ENCODE assay signal across 10 cellular contexts in the genomic region with DNA sequence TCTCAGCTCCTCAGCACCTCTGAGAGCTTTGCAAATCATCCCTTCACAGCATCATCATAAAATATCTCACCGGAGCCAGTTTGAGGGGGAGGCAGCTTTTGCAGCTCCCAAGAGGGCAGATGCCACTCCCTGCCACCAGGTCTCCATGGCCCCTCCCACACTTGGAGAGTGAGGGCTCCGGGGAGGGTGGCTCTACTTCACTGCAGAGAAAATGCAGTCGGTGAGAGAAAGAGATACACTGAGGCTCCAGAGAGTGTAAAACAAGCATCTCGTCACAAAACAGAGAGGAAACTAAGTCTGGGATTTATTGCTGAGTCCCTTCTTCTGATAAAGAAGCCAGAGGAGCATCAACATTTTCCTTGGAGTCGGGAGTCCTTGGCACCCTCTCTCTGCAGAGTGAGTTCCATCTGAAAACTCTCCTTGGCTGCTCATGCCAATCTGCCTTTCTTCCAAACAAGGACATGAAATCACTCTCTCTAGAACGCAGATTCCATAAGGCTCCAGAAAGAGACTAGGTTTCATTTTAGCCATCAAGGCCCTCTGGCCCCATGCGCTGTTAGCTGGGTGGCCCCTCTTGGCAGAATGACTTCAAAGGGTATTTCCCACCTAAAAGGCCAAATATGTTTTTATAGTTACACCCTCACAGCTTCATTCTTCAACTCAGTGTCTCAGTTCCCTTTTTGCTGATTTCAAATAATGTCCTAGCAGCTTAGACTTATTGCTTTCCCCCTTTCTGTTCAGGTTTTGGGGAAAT.
DNase-seq lines count a peak whose midpoint lies in the region; ATAC-seq, FAIRE-seq and TF ChIP-seq lines count a peak whose summit lies in the region.
"Had no signal": no experiment of that assay in that cellular context is flagged by ENCODE, and none has a peak within 500 bp of the region (broad histone marks: within the 10 kb centered on the region; RNA-seq: fewer than 3 reads in every experiment).

No MANE protein-coding gene starts in this region.

- H2BK120ac ChIP-seq in mesenchymal stem cell (ENCODE audit: low read depth, low read length), result no peak overlapping the region

- H3F3A ChIP-seq in MM.1S (ENCODE audit: insufficient read depth, low read length) (no peaks in the 10 kb centered on the region), GM23248 (ENCODE audit: insufficient read depth) (no peaks in the 10 kb centered on the region)

- intact Hi-C loops in kidney (cut with DNase I), result no loop called here

- peak overlapping the region in 4 of 11 experiments; percentile 8 to 49 (median 34); a peak in 7 of 22 replicates for H3K9ac ChIP-seq in BLaER1 treated with 17β-estradiol and CSF1 and Interleukin-3, amounts not matched to agents 10 nM and 100 nM
- H3K9ac ChIP-seq in MM.1S (ENCODE audit: low read length) (no peak overlapping the region), mesenchymal stem cell (ENCODE audit: low read length) (no peak overlapping the region), GM23248 (no peak overlapping the region), kidney (ENCODE audit: low read length in 2 of 2) (no peak overlapping the region)

- WGBS in mesenchymal stem cell, result 67% methylated on average over 7 of the region's 7 CpGs
- 4 to 5% methylated on average over 7 of the region's 7 CpGs for WGBS in GM23248 (ENCODE audit: low coverage in 1 of 2, low lambda C conversion rate in 2 of 2, missing lambda C conversion rate in 2 of 2), 2 experiments

- peak; percentile 42 for ATAC-seq in GM19043 (IDR thresholded peaks at IDR 0.05; ENCODE audit: low read depth, unreplicated experiment)
- peak; percentile 57 for ATAC-seq in HG02763 (IDR thresholded peaks at IDR 0.05; ENCODE audit: unreplicated experiment)
- ATAC-seq: activated CD8-positive, alpha-beta memory T cell treated with anti-CD3 and anti-CD28 coated beads, Interleukin-2, amount 10 ng/mL, durations not matched to agents 7 days and 5 days had no signal

- no peak overlapping the region for H4K91ac ChIP-seq in mesenchymal stem cell (ENCODE audit: low read length)

- no peaks in the 10 kb centered on the region; a peak in 1 of 22 replicates for H3K36me3 ChIP-seq in BLaER1 treated with 17β-estradiol and CSF1 and Interleukin-3, amounts not matched to agents 10 nM and 100 nM
- H3K36me3 ChIP-seq in MM.1S (replicated peaks; ENCODE audit: insufficient read depth, low read length), result no peaks in the 10 kb centered on the region
- no peaks in the 10 kb centered on the region for H3K36me3 ChIP-seq in mesenchymal stem cell (ENCODE audit: control insufficient read depth in 1 of 2, insufficient read depth in 2 of 2, low read depth in 1 of 2, low read length in 2 of 2)
- no peaks in the 10 kb centered on the region for H3K36me3 ChIP-seq in GM23248 (ENCODE audit: low read depth)
- no peaks in the 10 kb centered on the region for H3K36me3 ChIP-seq in kidney (ENCODE audit: control insufficient read depth in 1 of 2, insufficient read depth in 2 of 2, low read length in 2 of 2)

- no peak overlapping the region for H2BK12ac ChIP-seq in mesenchymal stem cell (ENCODE audit: low read length in 2 of 2)

- no peak overlapping the region for H3K4ac ChIP-seq in mesenchymal stem cell (ENCODE audit: low read depth in 1 of 2, low read length in 2 of 2)

- no peak overlapping the region for H3K14ac ChIP-seq in mesenchymal stem cell (ENCODE audit: low read length in 2 of 2)

- H2BK5ac ChIP-seq in mesenchymal stem cell (ENCODE audit: low read depth, low read length, poor library complexity, severe bottlenecking), result no peak overlapping the region

- H4K20me1 ChIP-seq in BLaER1 treated with 17β-estradiol and CSF1 and Interleukin-3, amounts not matched to agents 10 nM and 100 nM, result no peaks in the 10 kb centered on the region
- H4K20me1 ChIP-seq in MM.1S (ENCODE audit: insufficient read depth, low read length) (no peaks in the 10 kb centered on the region), GM23248 (ENCODE audit: insufficient read depth) (no peaks in the 10 kb centered on the region)

- no peak for FAIRE-seq in kidney (lab: Jason Lieb, UNC)

- peaks cover 29 to 98% (median 49%) of the 10 kb centered on the region in 10 experiments for H3K4me1 ChIP-seq in BLaER1 treated with 17β-estradiol and CSF1 and Interleukin-3, amounts not matched to agents 10 nM and 100 nM
- H3K4me1 ChIP-seq in MM.1S (ENCODE audit: low read length), result peaks cover 19% of the 10 kb centered on the region
- no peaks in the 10 kb centered on the region for H3K4me1 ChIP-seq in mesenchymal stem cell (ENCODE audit: control insufficient read depth, insufficient read depth, low read depth, low read length)
- no peaks in the 10 kb centered on the region for H3K4me1 ChIP-seq in GM23248 (ENCODE audit: insufficient read depth)
- H3K4me1 ChIP-seq in kidney (ENCODE audit: control insufficient read depth in 1 of 2, insufficient read depth in 1 of 2, low read depth in 1 of 2, low read length in 2 of 2), result no peaks in the 10 kb centered on the region

- H3K79me2 ChIP-seq in MM.1S (ENCODE audit: low read length) (no peaks in the 10 kb centered on the region), GM23248 (ENCODE audit: insufficient read depth) (no peaks in the 10 kb centered on the region)

- TF ChIP-seq CTCF in MM.1S (IDR thresholded peaks at IDR 0.05; ENCODE audit: low read length) (no peak), kidney (IDR thresholded peaks at IDR 0.05; ENCODE audit: borderline replicate concordance, extremely low read depth, insufficient read depth) (no peak)

- H3K18ac ChIP-seq in mesenchymal stem cell (ENCODE audit: low read depth in 1 of 2, low read length in 2 of 2), result no peak overlapping the region

- in situ Hi-C loops in GM23248 (cut with MboI), result no loop called here

- H3K9me2 ChIP-seq in MM.1S (replicated peaks; ENCODE audit: insufficient read depth, low read length) (no peaks in the 10 kb centered on the region), GM23248 (ENCODE audit: insufficient read depth) (0 out of 2 replicates have a peak, but pooled peaks cover 2% of the 10 kb centered on the region)

- H3K27me3 ChIP-seq in BLaER1 treated with 17β-estradiol and CSF1 and Interleukin-3, amounts not matched to agents 10 nM and 100 nM, result no peaks in the 10 kb centered on the region
- H3K27me3 ChIP-seq in MM.1S (replicated peaks; ENCODE audit: insufficient read depth, low read length), result no peaks in the 10 kb centered on the region
- H3K27me3 ChIP-seq in mesenchymal stem cell (ENCODE audit: control insufficient read depth in 1 of 2, insufficient read depth in 1 of 2, low read length in 2 of 2), result peaks cover 0 to 3% of the 10 kb centered on the region in 2 experiments
- H3K27me3 ChIP-seq in GM23248 (replicated peaks; ENCODE audit: insufficient read depth), result no peaks in the 10 kb centered on the region

- H3K9me3 ChIP-seq in BLaER1 treated with 17β-estradiol and CSF1 and Interleukin-3, amounts not matched to agents 10 nM and 100 nM (replicated peaks in 1 of 11), result peaks cover 0 to 5% (median 0%) of the 10 kb centered on the region in 11 experiments; a peak in 2 of 22 replicates
- H3K9me3 ChIP-seq in MM.1S (replicated peaks; ENCODE audit: insufficient read depth, low read length) (no peaks in the 10 kb centered on the region), mesenchymal stem cell (ENCODE audit: control insufficient read depth, low read length) (no peaks in the 10 kb centered on the region), GM23248 (ENCODE audit: low read depth) (no peaks in the 10 kb centered on the region), kidney (ENCODE audit: control insufficient read depth in 1 of 2, low read length in 2 of 2) (no peaks in the 10 kb centered on the region)

- H2AK5ac ChIP-seq in mesenchymal stem cell (ENCODE audit: low read length, severe bottlenecking), result no peak overlapping the region

- peak overlapping the region; percentile 8 to 86 (median 48); a peak in 19 of 22 replicates for H3K4me2 ChIP-seq in BLaER1 treated with 17β-estradiol and CSF1 and Interleukin-3, amounts not matched to agents 10 nM and 100 nM
- H3K4me2 ChIP-seq in MM.1S (ENCODE audit: low read depth, low read length) (peak overlapping the region; percentile 45; the same call in 1 of the 2 replicates), mesenchymal stem cell (ENCODE audit: low read length, poor library complexity, severe bottlenecking) (no peak overlapping the region), GM23248 (ENCODE audit: unreplicated experiment) (no peak overlapping the region)

- no peak overlapping the region for H4K8ac ChIP-seq in mesenchymal stem cell (ENCODE audit: low read length)

- H3K79me1 ChIP-seq in mesenchymal stem cell (replicated peaks; ENCODE audit: low read length, poor library complexity, severe bottlenecking), result no peaks in the 10 kb centered on the region

- no peak overlapping the region for H3K23ac ChIP-seq in mesenchymal stem cell (ENCODE audit: low read length in 2 of 2)

- DNase-seq in MM.1S, result no peak
- no peak for DNase-seq in mesenchymal stem cell
- DNase-seq in NCI-H1105 treated with DMSO at 0.1 percent for 48 hours (lab: John Stamatoyannopoulos, UW), result no peak
- no peak for DNase-seq in GM23248
- no peak for DNase-seq in kidney
- DNase-seq: activated CD8-positive, alpha-beta memory T cell treated with anti-CD3 and anti-CD28 coated beads, Interleukin-2, amount 10 ng/mL, durations not matched to agents 7 days and 5 days had no signal

- H3K27ac ChIP-seq in BLaER1 treated with 17β-estradiol and CSF1 and Interleukin-3, amounts not matched to agents 10 nM and 100 nM, result peak overlapping the region in 6 of 11 experiments; percentile 2 to 72 (median 62); a peak in 9 of 22 replicates
- peak overlapping the region; percentile 27; the same call in 1 of the 2 replicates for H3K27ac ChIP-seq in MM.1S (ENCODE audit: low read length)
- H3K27ac ChIP-seq in mesenchymal stem cell (ENCODE audit: low read length, poor library complexity, severe bottlenecking), result no peak overlapping the region
- H3K27ac ChIP-seq in GM23248, result no peak overlapping the region
- H3K27ac ChIP-seq in kidney (ENCODE audit: low read depth in 2 of 2, low read length in 2 of 2), result no peak overlapping the region
- H3K27ac ChIP-seq: RWPE1 had no signal

- peak overlapping the region; percentile 59 for H2AFZ ChIP-seq in MM.1S (ENCODE audit: low read length)
- H2AFZ ChIP-seq in mesenchymal stem cell (ENCODE audit: low read depth, low read length), result no peak overlapping the region
- no peak overlapping the region for H2AFZ ChIP-seq in GM23248

- peak overlapping the region in 1 of 10 experiments; percentile 31; a peak in 1 of 20 replicates for H3K4me3 ChIP-seq in BLaER1 treated with 17β-estradiol and CSF1 and Interleukin-3, amounts not matched to agents 10 nM and 100 nM
- H3K4me3 ChIP-seq in MM.1S (ENCODE audit: low read length) (peak overlapping the region; percentile 11; the same call in 1 of the 2 replicates), mesenchymal stem cell (ENCODE audit: insufficient read depth in 1 of 2, low read depth in 1 of 2, low read length in 2 of 2) (no peak overlapping the region), GM23248 (no peak overlapping the region), kidney (ENCODE audit: low read length in 2 of 2) (no peak overlapping the region)

- no peak overlapping the region for H2BK15ac ChIP-seq in mesenchymal stem cell (ENCODE audit: low read depth, poor library complexity, severe bottlenecking)

Comparison
In these comparisons a context has a peak if more than half of its experiments do, and no peak if none do; other contexts are left out.
1. H3K27ac ChIP-seq: peak in BLaER1 treated with 17β-estradiol and CSF1 and Interleukin-3, amounts not matched to agents 10 nM and 100 nM (6 of 11) and MM.1S (single experiment); none in mesenchymal stem cell (single experiment), GM23248 (single experiment) and kidney (0 of 2).
2. H3K4me2 ChIP-seq: peak in BLaER1 treated with 17β-estradiol and CSF1 and Interleukin-3, amounts not matched to agents 10 nM and 100 nM (11 of 11) and MM.1S (single experiment); none in mesenchymal stem cell (single experiment) and GM23248 (single experiment).